23 cellular contexts compared by ENCODE assay signal in genomic region chr12:59078027-59078426, GRCh38.
A peak's percentile ranks its signal among the peaks of the same experiment; 100 is the strongest.
DNase-seq lines count a peak whose midpoint lies in the region; ATAC-seq and TF ChIP-seq lines count a peak whose summit lies in the region.
"Had no signal": no experiment of that assay in that cellular context is flagged by ENCODE, and none has a peak within 500 bp of the region (broad histone marks: within the 10 kb centered on the region; RNA-seq: fewer than 3 reads in every experiment).

No MANE protein-coding gene starts in this region.

- H3K36me3 Mint-ChIP-seq in endothelial cell (ENCODE audit: low read depth, unreplicated experiment), result no peaks in the 10 kb centered on the region
- H3K36me3 Mint-ChIP-seq in stimulated activated naive B cell treated with anti-CD40 and anti-IgM and Interleukin-4, amounts not matched to agents 10 μg/mL and 1 μg/mL and 100 μg/mL, for 72 hours, result no peaks in the 10 kb centered on the region

- H3K4me1 ChIP-seq in SJCRH30 (peaks cover 52% of the 10 kb centered on the region), mesodermal cell (ENCODE audit: control insufficient read depth, insufficient read depth, low read length, poor library complexity, severe bottlenecking) (peaks cover 22% of the 10 kb centered on the region), thymus (ENCODE audit: control insufficient read depth, insufficient read depth, low read length) (no peaks in the 10 kb centered on the region)
- H3K4me1 ChIP-seq: BLaER1, psoas muscle had no signal

- DNase-seq in SJCRH30 (peak; percentile 52 to 79), endothelial cell (ENCODE audit: low spot score) (no peak), NCI-H82 (lab: John Stamatoyannopoulos, UW) (no peak), DMS79 (lab: John Stamatoyannopoulos, UW) (no peak)
- DNase-seq in stimulated activated naive B cell treated with anti-CD40 and anti-IgM and Interleukin-4, amounts not matched to agents 10 μg/mL and 1 μg/mL and 100 μg/mL, for 72 hours, result no peak
- DNase-seq: activated CD4-positive, alpha-beta T cell treated with anti-CD3 and anti-CD28 coated beads, Interleukin-2, amount 10 ng/mL, durations not matched to agents 24 days and 14 days; activated gamma-delta T cell treated with Interleukin-2 at 50 U/mL for 16 hours; activated T-cell treated with anti-CD3 and anti-CD28 coated beads, Interleukin-2, amount 50 U/mL, for 1 hour; DMS79 treated with DMSO at 0.1 percent for 48 hours; foreskin melanocyte; GF-D8; Kasumi-1; NCI-H146; NK-92 treated with Interleukin-12 subunit alpha and Interleukin-12 subunit beta, amount 100 ng/mL, for 24 hours; psoas muscle; SHP77 treated with DMSO at 0.1 percent for 48 hours had no signal

- no peaks in the 10 kb centered on the region for H3K27me3 ChIP-seq in SJCRH30
- H3K27me3 ChIP-seq in thymus (ENCODE audit: control insufficient read depth, insufficient read depth), result no peaks in the 10 kb centered on the region
- H3K27me3 ChIP-seq: BLaER1, body of pancreas, tibial nerve had no signal

- no peak for TF ChIP-seq CTCF in endothelial cell (IDR thresholded peaks at IDR 0.05; ENCODE audit: unreplicated experiment)

- no peaks in the 10 kb centered on the region for H3K9me3 Mint-ChIP-seq in endothelial cell (ENCODE audit: unreplicated experiment)
- no peaks in the 10 kb centered on the region for H3K9me3 Mint-ChIP-seq in stimulated activated naive B cell treated with anti-CD40 and anti-IgM and Interleukin-4, amounts not matched to agents 10 μg/mL and 1 μg/mL and 100 μg/mL, for 72 hours
- H3K9me3 Mint-ChIP-seq: activated CD4-positive, alpha-beta T cell treated with anti-CD3 and anti-CD28 coated beads, Interleukin-2, amount 10 ng/mL, durations not matched to agents 24 days and 14 days; stimulated activated naive CD8-positive, alpha-beta T cell treated with anti-CD3 and anti-CD28 coated beads, Interleukin-15, Interleukin-2, amounts not matched to agents 100 ng/mL and 50 ng/mL, for 24 hours had no signal

- H3K27ac Mint-ChIP-seq in endothelial cell (ENCODE audit: unreplicated experiment), result peak overlapping the region; percentile 68
- H3K27ac Mint-ChIP-seq in stimulated activated naive B cell treated with anti-CD40 and anti-IgM and Interleukin-4, amounts not matched to agents 10 μg/mL and 1 μg/mL and 100 μg/mL, for 72 hours, result no peak overlapping the region
- H3K27ac Mint-ChIP-seq: activated CD4-positive, alpha-beta T cell treated with anti-CD3 and anti-CD28 coated beads, Interleukin-2, amount 10 ng/mL, durations not matched to agents 24 days and 14 days; stimulated activated naive CD8-positive, alpha-beta T cell treated with anti-CD3 and anti-CD28 coated beads, Interleukin-15, Interleukin-2, amounts not matched to agents 100 ng/mL and 50 ng/mL, for 24 hours had no signal

- no peak overlapping the region for H3K4me3 Mint-ChIP-seq in endothelial cell (ENCODE audit: unreplicated experiment)
- no peak overlapping the region for H3K4me3 Mint-ChIP-seq in stimulated activated naive B cell treated with anti-CD40 and anti-IgM and Interleukin-4, amounts not matched to agents 10 μg/mL and 1 μg/mL and 100 μg/mL, for 72 hours
- H3K4me3 Mint-ChIP-seq: activated CD4-positive, alpha-beta T cell treated with anti-CD3 and anti-CD28 coated beads, Interleukin-2, amount 10 ng/mL, durations not matched to agents 24 days and 14 days; stimulated activated naive CD8-positive, alpha-beta T cell treated with anti-CD3 and anti-CD28 coated beads, Interleukin-15, Interleukin-2, amounts not matched to agents 100 ng/mL and 50 ng/mL, for 24 hours had no signal

- H3K4me3 ChIP-seq in SJCRH30 (no peak overlapping the region), mesodermal cell (ENCODE audit: extremely low read depth, insufficient read depth, low read length, poor library complexity, severe bottlenecking) (no peak overlapping the region), thymus (ENCODE audit: low read length) (no peak overlapping the region)
- H3K4me3 ChIP-seq: BLaER1, body of pancreas, psoas muscle, tibial nerve had no signal

- no peaks in the 10 kb centered on the region for H3K36me3 ChIP-seq in SJCRH30
- no peaks in the 10 kb centered on the region for H3K36me3 ChIP-seq in mesodermal cell (ENCODE audit: control insufficient read depth, insufficient read depth, low read length)
- no peaks in the 10 kb centered on the region for H3K36me3 ChIP-seq in thymus (ENCODE audit: control insufficient read depth, insufficient read depth)
- H3K36me3 ChIP-seq: BLaER1, tibial nerve had no signal

- H3K9me3 ChIP-seq in SJCRH30 (replicated peaks) (no peaks in the 10 kb centered on the region), mesodermal cell (ENCODE audit: control insufficient read depth, low read length) (no peaks in the 10 kb centered on the region), thymus (ENCODE audit: control insufficient read depth) (no peaks in the 10 kb centered on the region)
- H3K9me3 ChIP-seq: BLaER1, body of pancreas, psoas muscle, tibial nerve had no signal

- ATAC-seq in HG02981 (IDR thresholded peaks at IDR 0.05; ENCODE audit: unreplicated experiment), result no peak
- ATAC-seq in stimulated activated naive B cell treated with anti-CD40 and anti-IgM and Interleukin-4, amounts not matched to agents 10 μg/mL and 1 μg/mL and 100 μg/mL, for 72 hours (replicated peaks), result no peak
- ATAC-seq: body of pancreas, psoas muscle had no signal

- no peaks in the 10 kb centered on the region for H3K27me3 Mint-ChIP-seq in endothelial cell (ENCODE audit: unreplicated experiment)
- peaks cover 0 to 4% of the 10 kb centered on the region in 2 donors for H3K27me3 Mint-ChIP-seq in stimulated activated naive B cell treated with anti-CD40 and anti-IgM and Interleukin-4, amounts not matched to agents 10 μg/mL and 1 μg/mL and 100 μg/mL, for 72 hours
- H3K27me3 Mint-ChIP-seq: activated CD4-positive, alpha-beta T cell treated with anti-CD3 and anti-CD28 coated beads, Interleukin-2, amount 10 ng/mL, durations not matched to agents 24 days and 14 days had no signal

- H3K4me1 Mint-ChIP-seq in endothelial cell (ENCODE audit: unreplicated experiment), result peaks cover 47% of the 10 kb centered on the region
- H3K4me1 Mint-ChIP-seq in stimulated activated naive B cell treated with anti-CD40 and anti-IgM and Interleukin-4, amounts not matched to agents 10 μg/mL and 1 μg/mL and 100 μg/mL, for 72 hours, result peaks cover 0 to 1% of the 10 kb centered on the region in 2 donors
- H3K4me1 Mint-ChIP-seq: activated CD4-positive, alpha-beta T cell treated with anti-CD3 and anti-CD28 coated beads, Interleukin-2, amount 10 ng/mL, durations not matched to agents 24 days and 14 days had no signal

- H3K27ac ChIP-seq in SJCRH30 (peak overlapping the region; percentile 83), mesodermal cell (ENCODE audit: low read depth, low read length, severe bottlenecking) (peak overlapping the region; percentile 47), thymus (ENCODE audit: low read depth) (peak overlapping the region; percentile 71)
- H3K27ac ChIP-seq: BLaER1, body of pancreas, psoas muscle had no signal

- 86% methylated on average over 1 of the region's 3 CpGs; no CpG with 5 or more reads in 1 of the 2 experiments for WGBS in mesodermal cell (ENCODE audit: insufficient coverage in 2 of 2), 2 experiments
- 94% methylated on average over 3 of the region's 3 CpGs for WGBS in thymus

Comparison
In these comparisons a context has a peak if more than half of its experiments do, and no peak if none do; other contexts are left out.
1. DNase-seq: peak in SJCRH30 (2 of 2); none in endothelial cell (single experiment), NCI-H82 (single experiment), stimulated activated naive B cell treated with anti-CD40 and anti-IgM and Interleukin-4, amounts not matched to agents 10 μg/mL and 1 μg/mL and 100 μg/mL, for 72 hours (single experiment) and DMS79 (single experiment).
2. Peak in every context shown above with its lines, with median percentiles within 50 percentile points of each other: H3K27ac ChIP-seq.